In the genomic region with DNA sequence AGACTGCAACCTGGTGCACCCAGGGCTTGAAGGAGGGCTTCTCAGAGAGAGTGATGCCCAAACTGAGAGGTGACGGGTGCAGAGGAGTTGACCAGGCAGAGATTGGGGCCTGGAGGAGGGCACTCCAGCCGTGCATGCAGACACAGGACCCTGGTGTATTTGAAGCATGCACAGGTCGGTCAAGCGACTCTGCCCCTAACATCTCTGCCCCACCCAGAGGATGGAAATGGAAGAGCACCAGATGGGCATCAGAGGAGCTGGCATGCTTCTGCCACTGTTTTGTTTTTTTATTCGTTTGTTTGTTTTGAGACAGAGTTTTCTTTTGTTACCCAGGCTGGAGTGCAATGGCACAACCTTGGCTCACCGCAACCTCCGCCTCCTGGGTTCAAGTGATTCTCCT, we compare ENCODE assay signal across 1 cellular context.
TF ChIP-seq lines count a peak whose summit lies in the region.

No MANE protein-coding gene starts in this region.

TF ChIP-seq in IMR-90, 13 proteins besides CTCF, POLR2A, EP300 and RAD21 (continued from another document):
- TF ChIP-seq CEBPB (IDR thresholded peaks at IDR 0.05; ENCODE audit: low read depth, low read length) (no peak), RCOR1 (IDR thresholded peaks at IDR 0.05; ENCODE audit: insufficient replicate concordance, low read length) (no peak), BHLHE40 (IDR thresholded peaks at IDR 0.05; ENCODE audit: low read depth, low read length) (no peak), NFE2L2 (IDR thresholded peaks at IDR 0.05; ENCODE audit: low read depth, low read length) (no peak), MXI1 (IDR thresholded peaks at IDR 0.05; ENCODE audit: borderline replicate concordance, low read depth, low read length) (no peak), FOS (IDR thresholded peaks at IDR 0.05; ENCODE audit: low read depth, low read length) (no peak), RFX5 (IDR thresholded peaks at IDR 0.05; ENCODE audit: low read depth, low read length) (no peak), MAFK (IDR thresholded peaks at IDR 0.05; ENCODE audit: low read depth, low read length) (no peak), MAZ (IDR thresholded peaks at IDR 0.05; ENCODE audit: borderline replicate concordance, low read depth, low read length) (no peak)
- TF ChIP-seq, protein P1, sequence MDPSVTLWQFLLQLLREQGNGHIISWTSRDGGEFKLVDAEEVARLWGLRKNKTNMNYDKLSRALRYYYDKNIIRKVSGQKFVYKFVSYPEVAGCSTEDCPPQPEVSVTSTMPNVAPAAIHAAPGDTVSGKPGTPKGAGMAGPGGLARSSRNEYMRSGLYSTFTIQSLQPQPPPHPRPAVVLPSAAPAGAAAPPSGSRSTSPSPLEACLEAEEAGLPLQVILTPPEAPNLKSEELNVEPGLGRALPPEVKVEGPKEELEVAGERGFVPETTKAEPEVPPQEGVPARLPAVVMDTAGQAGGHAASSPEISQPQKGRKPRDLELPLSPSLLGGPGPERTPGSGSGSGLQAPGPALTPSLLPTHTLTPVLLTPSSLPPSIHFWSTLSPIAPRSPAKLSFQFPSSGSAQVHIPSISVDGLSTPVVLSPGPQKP (IDR thresholded peaks at IDR 0.05; ENCODE audit: borderline replicate concordance, low read depth, low read length) = no peak
- TF ChIP-seq, protein P2, sequence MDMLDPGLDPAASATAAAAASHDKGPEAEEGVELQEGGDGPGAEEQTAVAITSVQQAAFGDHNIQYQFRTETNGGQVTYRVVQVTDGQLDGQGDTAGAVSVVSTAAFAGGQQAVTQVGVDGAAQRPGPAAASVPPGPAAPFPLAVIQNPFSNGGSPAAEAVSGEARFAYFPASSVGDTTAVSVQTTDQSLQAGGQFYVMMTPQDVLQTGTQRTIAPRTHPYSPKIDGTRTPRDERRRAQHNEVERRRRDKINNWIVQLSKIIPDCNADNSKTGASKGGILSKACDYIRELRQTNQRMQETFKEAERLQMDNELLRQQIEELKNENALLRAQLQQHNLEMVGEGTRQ (IDR thresholded peaks at IDR 0.05; ENCODE audit: low read depth, low read length) = no peak
TF ChIP-seq in IMR-90: peak in this region for 0.
